In genomic region chr1:150696995-150697927, GRCh38 we compare ENCODE assay signal across 8 cellular contexts. TPM values are rescaled to one million over a fixed set of nuclear protein-coding genes. Genes with fewer than 3 reads are reported as not detected.
DNase-seq lines count a peak whose midpoint lies in the region; ATAC-seq and TF ChIP-seq lines count a peak whose summit lies in the region.

GOLPH3L (minus strand) TSS chr1:150697154; CDS start chr1:150694838, 2,316 bp downstream.

- peaks cover 24 to 37% of the 10 kb centered on the region in 2 donors for H3K4me1 Mint-ChIP-seq in immature natural killer cell

- TF ChIP-seq CTCF in WI38 (IDR thresholded peaks at IDR 0.05; ENCODE audit: low read depth, low read length): no peak

- peaks cover 7% of the 10 kb centered on the region for H3K4me1 ChIP-seq in ACC112 (ENCODE audit: control insufficient read depth, insufficient read depth, low read length, unreplicated experiment)

- H3K36me3 ChIP-seq in ACC112 (ENCODE audit: insufficient read depth, low read length): peaks cover 19% of the 10 kb centered on the region

- H3K79me2 ChIP-seq in ACC112 (ENCODE audit: control insufficient read depth, insufficient read depth, low read length, unreplicated experiment): peaks cover 8% of the 10 kb centered on the region

- H3K4me3 ChIP-seq in ACC112 (ENCODE audit: low read depth, low read length) (peak within 1 kb of the TSS; percentile 77), WI38 (ENCODE audit: low read depth, low read length) (peak within 1 kb of the TSS; percentile 73)

- peaks cover 3 to 6% (median 4%) of the 10 kb centered on the region in 3 donors for H3K27me3 Mint-ChIP-seq in immature natural killer cell (ENCODE audit: low read depth in 3 of 3)

- peak; percentile 98 for DNase-seq in NCI-H2227 treated with DMSO at 0.1 percent for 48 hours (lab: John Stamatoyannopoulos, UW)
- peak; percentile 47 to 100 (median 91) for DNase-seq in caudate nucleus (lab: John Stamatoyannopoulos, UW)
- peak; percentile 89 to 91 (median 90) for DNase-seq in immature natural killer cell
- peak; percentile 97 for DNase-seq in smooth muscle cell of the brain vasculature (ENCODE audit: low read depth, low spot score)

- no peaks in the 10 kb centered on the region for H3K27me3 ChIP-seq in ACC112 (ENCODE audit: insufficient read depth, low read length)

- H3K27ac ChIP-seq in ACC112 (ENCODE audit: low read depth, low read length) (peak within 1 kb of the TSS; percentile 25; the same call in 1 of the 2 replicates), caudate nucleus (ENCODE audit: low read depth, low read length) (peak within 1 kb of the TSS; percentile 68)

- H3K4me3 Mint-ChIP-seq in immature natural killer cell: peak within 1 kb of the TSS; percentile 95 to 99 (median 99)

- H3K27ac Mint-ChIP-seq in immature natural killer cell: peak within 1 kb of the TSS; percentile 88 to 99 (median 96)

- H3K36me3 Mint-ChIP-seq in immature natural killer cell: peaks cover 0 to 12% (median 4%) of the 10 kb centered on the region in 3 donors

- no peaks in the 10 kb centered on the region for H3K9me3 Mint-ChIP-seq in immature natural killer cell

- H2AFZ ChIP-seq in ACC112 (ENCODE audit: low read length, unreplicated experiment): peak within 1 kb of the TSS; percentile 88

- ATAC-seq in GM18873 (IDR thresholded peaks at IDR 0.05; ENCODE audit: low FRiP score, unreplicated experiment): peak; percentile 98
- ATAC-seq in HG03159 (IDR thresholded peaks at IDR 0.05; ENCODE audit: unreplicated experiment): peak; percentile 99

RNA-seq across cellular contexts. Expression of gene GOLPH3L, which starts in this region (rescaled TPM):
- polyA plus RNA-seq in immature natural killer cell: 10 to 100 TPM in 2 of 3 donors, 1 to 10 TPM in 1; 8.9 to 27.1 (median 13.4) TPM

Comparison
In these comparisons a context has a peak if more than half of its experiments do, and no peak if none do; other contexts are left out.
1. Peak in every context shown above with its lines: DNase-seq, ATAC-seq, H3K4me3 ChIP-seq and H3K27ac ChIP-seq.